In genomic region chr19:53962887-53963435, GRCh38 we compare ENCODE assay signal across 22 cellular contexts. TPM values are rescaled to one million over a fixed set of nuclear protein-coding genes. Genes with fewer than 3 reads are reported as not detected.
DNase-seq lines count a peak whose midpoint lies in the region; ATAC-seq, FAIRE-seq and TF ChIP-seq lines count a peak whose summit lies in the region.
"Had no signal": no experiment of that assay in that cellular context is flagged by ENCODE, and none has a peak within 500 bp of the region (broad histone marks: within the 10 kb centered on the region; RNA-seq: fewer than 3 reads in every experiment).

TSS of gene CACNG8 (plus strand) at chr19:53962937.

- H4K20me1 ChIP-seq in K562 (replicated peaks; ENCODE audit: control insufficient read depth, insufficient read depth, low read length) = 0 out of 2 replicates have a peak, but pooled peaks cover 3% of the 10 kb centered on the region

- H3K9me3 ChIP-seq in K562 (replicated peaks; ENCODE audit: control insufficient read depth, insufficient read depth, low read depth, low read length) (no peaks in the 10 kb centered on the region), iPS-15b (ENCODE audit: control insufficient read depth, insufficient read depth, low read length) (no peaks in the 10 kb centered on the region)
- H3K9me3 ChIP-seq: heart left ventricle, transverse colon had no signal

- DNase-seq in HFFc6 (no peak), K562 (ENCODE audit: extremely low read depth in 1 of 4, low spot score in 3 of 4) (peak in 3 of 4 experiments; percentile 36 to 39 (median 36)), activated T-cell treated with anti-CD3 and anti-CD28 coated beads for 4 hours (no peak)
- DNase-seq in stimulated activated naive B cell treated with anti-CD40 and anti-IgM and Interleukin-4, amounts not matched to agents 10 μg/mL and 1 μg/mL and 100 μg/mL, for 72 hours = no peak
- DNase-seq in naive thymus-derived CD8-positive, alpha-beta T cell = no peak
- DNase-seq: activated CD4-positive, CD25-positive, alpha-beta regulatory T cell treated with anti-CD3 and anti-CD28 coated beads, Interleukin-2, amount 50 U/mL, for 72 hours; activated CD8-positive, alpha-beta memory T cell treated with anti-CD3 and anti-CD28 coated beads, Interleukin-2, amount 10 ng/mL, durations not matched to agents 7 days and 5 days; activated gamma-delta T cell; anterior cingulate cortex; cortex of kidney; DMS53; heart left ventricle; KG1; left colon; NCI-H1105; transverse colon had no signal

- peaks cover 21% of the 10 kb centered on the region for H3K4me1 Mint-ChIP-seq in HFFc6 (ENCODE audit: low read depth)
- H3K4me1 Mint-ChIP-seq in stimulated activated naive B cell treated with anti-CD40 and anti-IgM and Interleukin-4, amounts not matched to agents 10 μg/mL and 1 μg/mL and 100 μg/mL, for 72 hours = peaks cover 18 to 23% of the 10 kb centered on the region in 2 donors
- peaks cover 4 to 50% (median 18%) of the 10 kb centered on the region in 4 donors for H3K4me1 Mint-ChIP-seq in naive thymus-derived CD8-positive, alpha-beta T cell

- TF ChIP-seq CTCF in HFFc6 (IDR thresholded peaks at IDR 0.05) (no peak), K562 (IDR thresholded peaks at IDR 0.05 in 2 of 3, conservative IDR thresholded peaks at IDR 0.05 in 1 of 3; ENCODE audit: insufficient read depth in 2 of 3, low read depth in 1 of 3, low read length in 3 of 3) (no peak)

- no peak for FAIRE-seq in K562 (lab: Jason Lieb, UNC)

- H3K9me1 ChIP-seq in K562 (ENCODE audit: control insufficient read depth, insufficient read depth, low read length) = no peaks in the 10 kb centered on the region

- ATAC-seq in K562 = no peak
- ATAC-seq in stimulated activated naive B cell treated with anti-CD40 and anti-IgM and Interleukin-4, amounts not matched to agents 10 μg/mL and 1 μg/mL and 100 μg/mL, for 72 hours (replicated peaks) = no peak
- no peak for ATAC-seq in HG03108 (IDR thresholded peaks at IDR 0.05; ENCODE audit: unreplicated experiment)
- ATAC-seq in naive thymus-derived CD8-positive, alpha-beta T cell = no peak
- ATAC-seq: activated CD8-positive, alpha-beta memory T cell treated with anti-CD3 and anti-CD28 coated beads, Interleukin-2, amount 10 ng/mL, durations not matched to agents 7 days and 5 days; esophagus mucosa; heart left ventricle; left colon; stimulated activated effector memory CD8-positive, alpha-beta T cell treated with anti-CD3 and anti-CD28 coated beads, Interleukin-12 subunit alpha, Interleukin-12 subunit beta, amount 100 ng/mL, for 72 hours had no signal

- H3K27me3 Mint-ChIP-seq in HFFc6 (ENCODE audit: insufficient read depth) = peaks cover 60% of the 10 kb centered on the region
- peaks cover 78 to 79% of the 10 kb centered on the region in 2 donors for H3K27me3 Mint-ChIP-seq in stimulated activated naive B cell treated with anti-CD40 and anti-IgM and Interleukin-4, amounts not matched to agents 10 μg/mL and 1 μg/mL and 100 μg/mL, for 72 hours
- peaks cover 48 to 92% (median 72%) of the 10 kb centered on the region in 5 donors for H3K27me3 Mint-ChIP-seq in naive thymus-derived CD8-positive, alpha-beta T cell

- H3K36me3 ChIP-seq in K562 (ENCODE audit: control insufficient read depth, insufficient read depth, low read length) = no peaks in the 10 kb centered on the region
- H3K36me3 ChIP-seq in iPS-15b (ENCODE audit: control insufficient read depth, insufficient read depth, low read length) = peaks cover 11% of the 10 kb centered on the region
- H3K36me3 ChIP-seq: heart left ventricle, transverse colon had no signal

- no peak within 1 kb of the TSS for H3K4me3 ChIP-seq in K562
- peak within 1 kb of the TSS; percentile 49 for H3K4me3 ChIP-seq in iPS-15b (ENCODE audit: low read depth, low read length)
- H3K4me3 ChIP-seq: heart left ventricle, transverse colon had no signal

- intact Hi-C loops in K562 (cut with micrococcal nuclease) = no loop called here

- peaks cover 28 to 41% of the 10 kb centered on the region in 2 experiments; a peak in 3 of 5 replicates for H3K27me3 ChIP-seq in K562 (ENCODE audit: control insufficient read depth in 2 of 2, insufficient read depth in 2 of 2, low read length in 2 of 2)
- peaks cover 15% of the 10 kb centered on the region for H3K27me3 ChIP-seq in iPS-15b (ENCODE audit: control insufficient read depth, insufficient read depth, low read length)

- no peak for TF ChIP-seq EP300 in K562 (IDR thresholded peaks at IDR 0.05; ENCODE audit: low read length)

- H3K27ac Mint-ChIP-seq in HFFc6 = no peak within 1 kb of the TSS
- H3K27ac Mint-ChIP-seq in stimulated activated naive B cell treated with anti-CD40 and anti-IgM and Interleukin-4, amounts not matched to agents 10 μg/mL and 1 μg/mL and 100 μg/mL, for 72 hours = peak within 1 kb of the TSS; percentile 38
- H3K27ac Mint-ChIP-seq in naive thymus-derived CD8-positive, alpha-beta T cell = no peak within 1 kb of the TSS
- H3K27ac Mint-ChIP-seq: activated CD8-positive, alpha-beta memory T cell treated with anti-CD3 and anti-CD28 coated beads, Interleukin-2, amount 10 ng/mL, durations not matched to agents 7 days and 5 days; stimulated activated effector memory CD8-positive, alpha-beta T cell treated with anti-CD3 and anti-CD28 coated beads, Interleukin-12 subunit alpha, Interleukin-12 subunit beta, amount 100 ng/mL, for 72 hours had no signal

- H3K4me2 ChIP-seq in K562 (ENCODE audit: insufficient read depth, low read length) = no peak within 1 kb of the TSS

- H3K27ac ChIP-seq in K562 (ENCODE audit: extremely low read depth, low read depth, low read length) = no peak within 1 kb of the TSS
- H3K27ac ChIP-seq: heart left ventricle, HL-60, RWPE1, transverse colon had no signal

- no peak for TF ChIP-seq POLR2A in K562 (conservative IDR thresholded peaks at IDR 0.05)

- no TSS peak for BruUV-seq in K562 (replicated peaks; lab: Mats Ljungman, UMichigan)

- H3K9me3 Mint-ChIP-seq in HFFc6 = no peaks in the 10 kb centered on the region
- peaks cover 0 to 2% of the 10 kb centered on the region in 2 donors for H3K9me3 Mint-ChIP-seq in stimulated activated naive B cell treated with anti-CD40 and anti-IgM and Interleukin-4, amounts not matched to agents 10 μg/mL and 1 μg/mL and 100 μg/mL, for 72 hours
- peaks cover 0 to 10% (median 0%) of the 10 kb centered on the region in 9 donors for H3K9me3 Mint-ChIP-seq in naive thymus-derived CD8-positive, alpha-beta T cell
- H3K9me3 Mint-ChIP-seq: stimulated activated effector memory CD8-positive, alpha-beta T cell treated with anti-CD3 and anti-CD28 coated beads, Interleukin-12 subunit alpha, Interleukin-12 subunit beta, amount 100 ng/mL, for 72 hours had no signal

- no peak within 1 kb of the TSS for H2AFZ ChIP-seq in K562 (ENCODE audit: low read depth, low read length)

- H3K4me1 ChIP-seq in K562 (replicated peaks in 1 of 2; ENCODE audit: control insufficient read depth in 2 of 2, insufficient read depth in 2 of 2, low read length in 2 of 2) (no peaks in the 10 kb centered on the region; a peak in 1 of 5 replicates), iPS-15b (ENCODE audit: control insufficient read depth, insufficient read depth, low read length) (no peaks in the 10 kb centered on the region)
- H3K4me1 ChIP-seq: transverse colon had no signal

- CTCF ChIA-PET in K562 (lab: Yijun Ruan, JAX; ENCODE audit: low intra/inter-chr PET ratio) = no interaction called here

- POLR2A ChIA-PET in K562 (lab: Yijun Ruan, JAX) = no interaction called here
- POLR2A ChIA-PET in naive thymus-derived CD8-positive, alpha-beta T cell (lab: Charles Lee) = no interaction called here

- H3K4me3 Mint-ChIP-seq in HFFc6 = peak within 1 kb of the TSS; percentile 40; the same call in 1 of the 2 replicates
- H3K4me3 Mint-ChIP-seq in stimulated activated naive B cell treated with anti-CD40 and anti-IgM and Interleukin-4, amounts not matched to agents 10 μg/mL and 1 μg/mL and 100 μg/mL, for 72 hours = peak within 1 kb of the TSS in 1 of 2 donors; percentile 18
- H3K4me3 Mint-ChIP-seq in naive thymus-derived CD8-positive, alpha-beta T cell = peak within 1 kb of the TSS in 2 of 10 donors; percentile 49 to 56
- H3K4me3 Mint-ChIP-seq: activated CD8-positive, alpha-beta memory T cell treated with anti-CD3 and anti-CD28 coated beads, Interleukin-2, amount 10 ng/mL, durations not matched to agents 7 days and 5 days; stimulated activated effector memory CD8-positive, alpha-beta T cell treated with anti-CD3 and anti-CD28 coated beads, Interleukin-12 subunit alpha, Interleukin-12 subunit beta, amount 100 ng/mL, for 72 hours had no signal

- H3K36me3 Mint-ChIP-seq in HFFc6 (ENCODE audit: low read depth) = no peaks in the 10 kb centered on the region; the same call in 1 of the 2 replicates
- no peaks in the 10 kb centered on the region for H3K36me3 Mint-ChIP-seq in stimulated activated naive B cell treated with anti-CD40 and anti-IgM and Interleukin-4, amounts not matched to agents 10 μg/mL and 1 μg/mL and 100 μg/mL, for 72 hours
- peaks cover 0 to 9% (median 4%) of the 10 kb centered on the region in 3 donors for H3K36me3 Mint-ChIP-seq in naive thymus-derived CD8-positive, alpha-beta T cell
- H3K36me3 Mint-ChIP-seq: stimulated activated effector memory CD8-positive, alpha-beta T cell treated with anti-CD3 and anti-CD28 coated beads, Interleukin-12 subunit alpha, Interleukin-12 subunit beta, amount 100 ng/mL, for 72 hours had no signal

- H3K79me2 ChIP-seq in K562 (ENCODE audit: control insufficient read depth, insufficient read depth, low read length) = no peaks in the 10 kb centered on the region

- H3K9ac ChIP-seq in K562 (ENCODE audit: insufficient read depth in 1 of 2, low read depth in 2 of 2, low read length in 2 of 2) = no peak within 1 kb of the TSS
- H3K9ac ChIP-seq in iPS-15b (ENCODE audit: low read depth, low read length) = no peak within 1 kb of the TSS

- no peak for TF ChIP-seq RAD21 in K562 (CRISPR knock-in tag; conservative IDR thresholded peaks at IDR 0.05 in 1 of 2, IDR thresholded peaks at IDR 0.05 in 1 of 2)

- 24% methylated on average over 18 of the region's 56 CpGs for WGBS in K562 (ENCODE audit: insufficient coverage, low coverage, missing lambda C conversion rate)

- in situ Hi-C loops in K562 (cut with MboI) = no loop called here

RNA-seq across cellular contexts. Expression of gene CACNG8, which starts in this region (rescaled TPM):
- under 1 TPM; 0.09 to 0.48 (median 0.26) TPM for total RNA-seq in HFFc6 (2021; fragmentation: NEBNext Ultra II Directional; extraction: Animal tissue kit (Norgen Biotek cat#: 25700))
- total RNA-seq in K562 (2011; cell fraction: chromatin; rRNA removed; ENCODE audit: low replicate concordance) = not detected in 2 replicates
- total RNA-seq in K562 (2011; cell fraction: nucleolus; rRNA removed) = not detected in 2 replicates
- total RNA-seq in K562 (2011; cell fraction: nucleoplasm; rRNA removed) = not detected in 2 replicates
- total RNA-seq in K562 (2014; rRNA removed) (0.05 TPM in 1 of 2 replicates, not detected in the other), K562 (2014; rRNA removed; fragmentation: Illumina TruSeq; extraction: Trizol) (not detected in 2 replicates), K562 (2015; rRNA removed; fragmentation: Illumina TruSeq; extraction: Trizol) (not detected in 2 replicates), K562 (2021) (0.02 TPM in 1 of 2 replicates, not detected in the other)
- polyA plus RNA-seq in K562 (2011; rRNA removed) (not detected in 2 replicates), K562 (2014; fragmentation: Illumina TruSeq; extraction: Trizol) (not detected in 2 replicates), K562 (2014; fragmentation: Nextera tagmentation; extraction: Ambion mirVana) (not detected), K562 (2014; rRNA removed) (not detected in 2 replicates)
- not detected in 2 replicates for polyA plus RNA-seq in K562 (2011; cell fraction: cytosol; rRNA removed)
- not detected in 2 replicates for polyA plus RNA-seq in K562 (2011; cell fraction: nucleus; rRNA removed)
- polyA plus RNA-seq in K562 (2012) = 0.01 and 0.03 TPM in 2 replicates
- polyA minus RNA-seq in K562 (2011; rRNA and poly(A)+ RNA removed) = not detected in 2 replicates
- polyA minus RNA-seq in K562 (2011; cell fraction: cytosol; rRNA and poly(A)+ RNA removed) = not detected in 2 replicates
- not detected in 2 replicates for polyA minus RNA-seq in K562 (2011; cell fraction: nucleus; rRNA and poly(A)+ RNA removed)
- not detected for total RNA-seq in naive thymus-derived CD8-positive, alpha-beta T cell
- polyA plus RNA-seq in naive thymus-derived CD8-positive, alpha-beta T cell = not detected
- total RNA-seq: activated CD8-positive, alpha-beta memory T cell treated with anti-CD3 and anti-CD28 coated beads, Interleukin-2, amount 10 ng/mL, durations not matched to agents 7 days and 5 days; esophagus mucosa; transverse colon had no signal

Comparison
In these comparisons a context has a peak if more than half of its experiments do, and no peak if none do; other contexts are left out.
1. Peak in DNase-seq in K562; RNA of the gene not detected or under 1 TPM.